8 cellular contexts compared by ENCODE assay signal in genomic region chrY:2935606-2936521, GRCh38. TPM values are rescaled to one million over a fixed set of nuclear protein-coding genes. Genes with fewer than 3 reads are reported as not detected.
DNase-seq lines count a peak whose midpoint lies in the region; ATAC-seq and TF ChIP-seq lines count a peak whose summit lies in the region.

No MANE protein-coding gene starts in this region.

- ATAC-seq in HG02588 (IDR thresholded peaks at IDR 0.05; ENCODE audit: unreplicated experiment) (peak; percentile 77), mucosa of descending colon (no peak), GM21360 (IDR thresholded peaks at IDR 0.05; ENCODE audit: unreplicated experiment) (no peak), GM21717 (IDR thresholded peaks at IDR 0.05; ENCODE audit: unreplicated experiment) (no peak)

- no peaks in the 10 kb centered on the region for H4K20me1 ChIP-seq in OCI-LY1 (ENCODE audit: insufficient read depth, low read length)

- H2AFZ ChIP-seq in OCI-LY1 (ENCODE audit: low read length), result no peak overlapping the region

- H3K4me3 ChIP-seq in OCI-LY1 (ENCODE audit: low read depth, low read length, poor library complexity, severe bottlenecking), result peak overlapping the region; percentile 95
- H3K4me3 ChIP-seq in cardiac fibroblast (replicated peaks in 1 of 2; ENCODE audit: low read depth in 2 of 2, low read length in 2 of 2), result peak overlapping the region; percentile 65 to 68
- H3K4me3 ChIP-seq in mucosa of descending colon, result peak overlapping the region; percentile 30

- intact Hi-C loops in mucosa of descending colon (cut with DNase I, micrococcal nuclease), result no loop called here

- H3K4me2 ChIP-seq in OCI-LY1 (ENCODE audit: low read length), result peak overlapping the region; percentile 98

- no peaks in the 10 kb centered on the region for H3K27me3 ChIP-seq in OCI-LY1 (ENCODE audit: insufficient read depth, low read length)

- H3F3A ChIP-seq in OCI-LY1 (ENCODE audit: insufficient read depth, low read length), result no peaks in the 10 kb centered on the region

- peaks cover 54% of the 10 kb centered on the region for H3K4me1 ChIP-seq in OCI-LY1 (ENCODE audit: insufficient read depth, low read length, severe bottlenecking)
- peaks cover 7% of the 10 kb centered on the region for H3K4me1 ChIP-seq in mucosa of descending colon (ENCODE audit: low read depth)

- H3K27ac ChIP-seq in OCI-LY1 (ENCODE audit: low read depth, low read length, poor library complexity, severe bottlenecking), result peak overlapping the region; percentile 98

- TF ChIP-seq CTCF in OCI-LY1 (IDR thresholded peaks at IDR 0.05; ENCODE audit: low read length) (no peak), cardiac fibroblast (IDR thresholded peaks at IDR 0.05; ENCODE audit: low read depth, low read length) (peak; percentile 69), mucosa of descending colon (IDR thresholded peaks at IDR 0.05) (peak; percentile 53)

- H3K36me3 ChIP-seq in OCI-LY1 (ENCODE audit: insufficient read depth, low read length), result peaks cover 9% of the 10 kb centered on the region; the same call in 1 of the 2 replicates
- H3K36me3 ChIP-seq in mucosa of descending colon (ENCODE audit: low read depth), result no peaks in the 10 kb centered on the region

- H3K9ac ChIP-seq in OCI-LY1 (ENCODE audit: low read length), result peak overlapping the region; percentile 100

- peaks cover 36% of the 10 kb centered on the region for H3K79me2 ChIP-seq in OCI-LY1 (ENCODE audit: insufficient read depth, low read length)

- no peaks in the 10 kb centered on the region for H3K9me3 ChIP-seq in OCI-LY1 (ENCODE audit: low read length)
- no peaks in the 10 kb centered on the region for H3K9me3 ChIP-seq in mucosa of descending colon

- DNase-seq in CD1c-positive myeloid dendritic cell (ENCODE audit: extremely low spot score) (peak; percentile 91), cardiac fibroblast (ENCODE audit: low read depth in 2 of 2) (peak; percentile 91 to 94), mucosa of descending colon (peak in 2 of 3 donors; percentile 88 to 91), mucosa of gallbladder (ENCODE audit: low spot score) (no peak)

- no peaks in the 10 kb centered on the region for H3K9me2 ChIP-seq in OCI-LY1 (ENCODE audit: low read depth, low read length)

RNA-seq across cellular contexts. Expression of gene ZFY, which starts 0.7 kb away (rescaled TPM):
- 10 to 100 TPM in 2 of 3 donors, not detected in 1; 12.6 to 28.5 TPM for total RNA-seq in mucosa of descending colon
- total RNA-seq in mucosa of gallbladder, result 0.09 TPM

Comparison
In these comparisons a context has a peak if more than half of its experiments do, and no peak if none do; other contexts are left out.
1. H3K4me3 ChIP-seq: peak in every context shown above with its lines; median percentile 95 in OCI-LY1; 66 in cardiac fibroblast; 30 in mucosa of descending colon.